ENCODE assay signal across 8 cellular contexts in the genomic region with DNA sequence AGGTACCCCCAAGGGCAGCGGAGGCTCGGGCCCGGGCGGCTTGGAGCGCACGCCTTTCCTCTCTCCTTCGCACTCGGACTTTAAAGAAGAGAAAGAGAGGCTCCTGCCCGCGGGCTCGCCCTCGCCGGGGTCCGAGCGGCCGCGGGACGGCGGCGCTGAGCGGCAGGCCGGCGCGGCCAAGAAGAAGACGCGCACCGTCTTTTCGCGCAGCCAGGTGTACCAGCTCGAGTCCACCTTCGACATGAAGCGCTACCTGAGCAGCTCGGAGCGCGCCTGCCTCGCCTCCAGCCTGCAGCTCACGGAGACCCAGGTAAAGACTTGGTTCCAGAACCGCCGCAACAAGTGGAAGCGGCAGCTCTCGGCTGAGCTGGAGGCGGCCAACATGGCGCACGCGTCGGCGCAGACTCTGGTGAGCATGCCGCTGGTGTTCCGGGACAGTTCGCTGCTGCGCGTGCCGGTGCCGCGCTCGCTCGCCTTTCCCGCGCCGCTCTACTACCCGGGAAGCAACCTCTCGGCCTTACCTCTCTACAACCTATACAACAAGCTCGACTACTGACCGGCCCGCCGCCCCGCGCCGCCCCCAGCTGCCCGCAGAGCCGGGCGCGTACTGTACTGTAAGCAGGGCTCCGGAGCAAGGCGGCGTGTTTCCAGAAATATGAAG. TPM values are rescaled to one million over a fixed set of nuclear protein-coding genes. Genes with fewer than 3 reads are reported as not detected.
DNase-seq lines count a peak whose midpoint lies in the region; ATAC-seq and TF ChIP-seq lines count a peak whose summit lies in the region.

No MANE protein-coding gene starts in this region.

- peak; percentile 66 for DNase-seq in stimulated activated CD4-positive, alpha-beta T cell treated with anti-CD3 and anti-CD28 coated beads, Interleukin-15, amount 100 ng/mL, for 24 hours
- no peak for DNase-seq in stimulated activated CD4-positive, alpha-beta T cell treated with anti-CD3 and anti-CD28 coated beads, Interleukin-12 subunit alpha, Interleukin-12 subunit beta, amount 100 ng/mL, for 4 hours
- DNase-seq in mesendoderm (peak; percentile 57), inferior parietal cortex (ENCODE audit: extremely low spot score) (no peak), pons (ENCODE audit: low spot score) (no peak)

- no peak overlapping the region for H4K8ac ChIP-seq in mesendoderm (ENCODE audit: low read depth, low read length)

- no peak for TF ChIP-seq POLR2A in gastroesophageal sphincter (IDR thresholded peaks at IDR 0.05)

- peak overlapping the region; percentile 66 to 82 (median 78) for H3K4me3 Mint-ChIP-seq in brain

- no peak for TF ChIP-seq CTCF in brain (conservative IDR thresholded peaks at IDR 0.05)
- no peak for TF ChIP-seq CTCF in gastroesophageal sphincter (IDR thresholded peaks at IDR 0.05)

- H3K36me3 ChIP-seq in mesendoderm (ENCODE audit: control insufficient read depth, insufficient read depth, low read length) (no peaks in the 10 kb centered on the region), urinary bladder (ENCODE audit: insufficient read depth) (no peaks in the 10 kb centered on the region), gastroesophageal sphincter (no peaks in the 10 kb centered on the region)

- WGBS in mesendoderm (ENCODE audit: extremely low coverage, insufficient coverage, low lambda C conversion rate), result no CpG with 5 or more reads among the region's 76 CpGs
- WGBS in urinary bladder, result 1% methylated on average over 76 of the region's 76 CpGs
- WGBS in gastroesophageal sphincter (ENCODE audit: low coverage in 1 of 2), 2 donors, result 2% methylated on average over 8 of the region's 76 CpGs; no CpG with 5 or more reads in 1 of the 2 donors

- H3K27ac ChIP-seq in mesendoderm (ENCODE audit: low read depth, low read length) (no peak overlapping the region), urinary bladder (ENCODE audit: low read depth) (no peak overlapping the region), gastroesophageal sphincter (no peak overlapping the region)

- peak overlapping the region; percentile 79 for H3K4me2 ChIP-seq in mesendoderm (ENCODE audit: low read length)

- H3K23ac ChIP-seq in mesendoderm (ENCODE audit: low read length), result no peak overlapping the region

- H2AK5ac ChIP-seq in mesendoderm (ENCODE audit: low read length), result no peak overlapping the region

- ATAC-seq in gastroesophageal sphincter, result no peak

- peaks cover 1% of the 10 kb centered on the region for H3K79me2 ChIP-seq in mesendoderm (ENCODE audit: control insufficient read depth, insufficient read depth, low read length)

- H2BK5ac ChIP-seq in mesendoderm (ENCODE audit: low read length), result no peak overlapping the region

- TF ChIP-seq EP300 in gastroesophageal sphincter (IDR thresholded peaks at IDR 0.05), result no peak

- no peaks in the 10 kb centered on the region for H3K9me3 ChIP-seq in gastroesophageal sphincter

- no peak overlapping the region for H2BK120ac ChIP-seq in mesendoderm (ENCODE audit: low read depth, low read length)

- peaks cover 0 to 8% (median 0%) of the 10 kb centered on the region in 5 experiments for H3K9me3 Mint-ChIP-seq in brain

- peaks cover 97% of the 10 kb centered on the region for H3K27me3 Mint-ChIP-seq in brain

- H3K27ac Mint-ChIP-seq in brain, result no peak overlapping the region

- no peak overlapping the region for H2BK15ac ChIP-seq in mesendoderm (replicated peaks; ENCODE audit: low read depth)

- H3K4me1 Mint-ChIP-seq in brain, result peaks cover 46% of the 10 kb centered on the region

- no peaks in the 10 kb centered on the region for H3K79me1 ChIP-seq in mesendoderm (ENCODE audit: low read length)

- H3K4ac ChIP-seq in mesendoderm (ENCODE audit: low read depth, low read length), result no peak overlapping the region

- H3K36me3 Mint-ChIP-seq in brain, result peaks cover 4% of the 10 kb centered on the region

- H3K27me3 ChIP-seq in mesendoderm (ENCODE audit: insufficient read depth, low read length, poor library complexity) (peaks cover 61% of the 10 kb centered on the region), gastroesophageal sphincter (peaks cover 89% of the 10 kb centered on the region)

- peak overlapping the region; percentile 25 for H3K4me3 ChIP-seq in mesendoderm (ENCODE audit: low read length)
- peak overlapping the region; percentile 15 for H3K4me3 ChIP-seq in urinary bladder (ENCODE audit: low read depth, low read length)
- H3K4me3 ChIP-seq in gastroesophageal sphincter, result peak overlapping the region in 1 of 2 donors; percentile 42

- H3K4me1 ChIP-seq in mesendoderm (ENCODE audit: control insufficient read depth, low read depth, low read length) (no peaks in the 10 kb centered on the region), urinary bladder (ENCODE audit: insufficient read depth) (no peaks in the 10 kb centered on the region), gastroesophageal sphincter (peaks cover 0 to 67% (median 30%) of the 10 kb centered on the region in 3 donors)

- peak overlapping the region; percentile 75 for H3K56ac ChIP-seq in mesendoderm (ENCODE audit: low read length)

- H4K5ac ChIP-seq in mesendoderm (ENCODE audit: low read length), result no peak overlapping the region

- no peak overlapping the region for H3K18ac ChIP-seq in mesendoderm (ENCODE audit: low read length)

- H3K9ac ChIP-seq in mesendoderm (ENCODE audit: low read length), result peak overlapping the region; percentile 41

RNA-seq across cellular contexts. Expression of a gene that starts 1.8 kb away (rescaled TPM):
- polyA plus RNA-seq in brain (ENCODE audit: insufficient read depth, low read depth, low replicate concordance) (18.3 TPM), urinary bladder (not detected)
- polyA plus RNA-seq in mesendoderm (2013, experiment 1 of 2), result 0.24 TPM
- 0.24 TPM for polyA plus RNA-seq in mesendoderm (2013, experiment 2 of 2)
- total RNA-seq in urinary bladder (not detected), gastroesophageal sphincter (not detected)

RNA-seq across cellular contexts. Expression of a gene that starts 4.5 kb away (rescaled TPM):
- polyA plus RNA-seq in brain (ENCODE audit: insufficient read depth, low read depth, low replicate concordance) (230 TPM), urinary bladder (69.8 TPM)
- polyA plus RNA-seq in mesendoderm (2013, experiment 1 of 2), result 114 TPM
- 115 TPM for polyA plus RNA-seq in mesendoderm (2013, experiment 2 of 2)
- total RNA-seq in urinary bladder (115 TPM), gastroesophageal sphincter (100 to 1,000 TPM in 1 of 4 donors, 10 to 100 TPM in 3; 69.4 to 103 (median 75.9) TPM)

RNA-seq across cellular contexts. Expression of a gene that starts 13.9 kb away (rescaled TPM):
- polyA plus RNA-seq in brain (ENCODE audit: insufficient read depth, low read depth, low replicate concordance) (12.9 TPM), urinary bladder (not detected)
- polyA plus RNA-seq in mesendoderm (2013, experiment 1 of 2), result 0.22 TPM
- polyA plus RNA-seq in mesendoderm (2013, experiment 2 of 2), result 0.15 TPM
- total RNA-seq in urinary bladder (not detected), gastroesophageal sphincter (1 to 10 TPM in 1 of 4 donors, not detected in 3; 1.1 TPM)

Comparison
In these comparisons a context has a peak if more than half of its experiments do, and no peak if none do; other contexts are left out.
1. DNase-seq: peak in stimulated activated CD4-positive, alpha-beta T cell treated with anti-CD3 and anti-CD28 coated beads, Interleukin-15, amount 100 ng/mL, for 24 hours (single experiment) and mesendoderm (single experiment); none in stimulated activated CD4-positive, alpha-beta T cell treated with anti-CD3 and anti-CD28 coated beads, Interleukin-12 subunit alpha, Interleukin-12 subunit beta, amount 100 ng/mL, for 4 hours (single experiment), inferior parietal cortex (single experiment) and pons (single experiment).